23 cellular contexts compared by ENCODE assay signal in genomic region chr16:87216148-87216823, GRCh38.
A peak's percentile ranks its signal among the peaks of the same experiment; 100 is the strongest.
DNase-seq lines count a peak whose midpoint lies in the region; ATAC-seq and TF ChIP-seq lines count a peak whose summit lies in the region.
"Had no signal": no experiment of that assay in that cellular context is flagged by ENCODE, and none has a peak within 500 bp of the region (broad histone marks: within the 10 kb centered on the region; RNA-seq: fewer than 3 reads in every experiment).

No MANE protein-coding gene starts in this region.

- intact Hi-C loops in lower lobe of right lung (cut with DNase I) (no loop called here), sciatic nerve (cut with DNase I) (no loop called here), Calu3 (cut with micrococcal nuclease; ENCODE audit: unreplicated experiment) (no loop called here)

- H3K27me3 ChIP-seq in lower lobe of right lung (ENCODE audit: low read depth): no peaks in the 10 kb centered on the region
- H3K27me3 ChIP-seq: hepatocyte, pancreas had no signal

- H3K9me3 ChIP-seq in lower lobe of right lung: no peaks in the 10 kb centered on the region
- H3K9me3 ChIP-seq: pancreas had no signal

- H3K4me1 Mint-ChIP-seq in WTC11 (no peaks in the 10 kb centered on the region), Calu3 (ENCODE audit: low read depth, unreplicated experiment) (no peaks in the 10 kb centered on the region)
- H3K4me1 Mint-ChIP-seq: brain, T-cell had no signal

- H3K4me3 Mint-ChIP-seq in WTC11: no peak overlapping the region
- H3K4me3 Mint-ChIP-seq in Calu3 (ENCODE audit: low read depth, unreplicated experiment): no peak overlapping the region
- H3K4me3 Mint-ChIP-seq: activated CD8-positive, alpha-beta T cell treated with anti-CD3 and anti-CD28 coated beads, Interleukin-2, amount 10 ng/mL, durations not matched to agents 7 days and 5 days; brain; natural killer cell treated with Interleukin-12 subunit alpha and Interleukin-12 subunit beta and Interleukin-15 and Interleukin-18, amount 100 ng/mL, for 72 hours; stimulated activated naive CD8-positive, alpha-beta T cell treated with anti-CD3 and anti-CD28 coated beads, Interleukin-15, Interleukin-2, amounts not matched to agents 100 ng/mL and 50 ng/mL, for 24 hours; T-cell had no signal

- DNase-seq in AG09309 (ENCODE audit: low read depth) (no peak), WTC11 (ENCODE audit: low spot score) (no peak), lower lobe of right lung (no peak), sciatic nerve (ENCODE audit: low spot score) (no peak), GDM1 (lab: John Stamatoyannopoulos, UW) (no peak), NCI-H1436 treated with DMSO at 0.1 percent for 48 hours (lab: John Stamatoyannopoulos, UW) (no peak), DMS53 (lab: John Stamatoyannopoulos, UW) (no peak), Calu3 (no peak)
- DNase-seq: activated CD4-positive, alpha-beta T cell treated with anti-CD3 and anti-CD28 coated beads for 1 hour; activated CD8-positive, alpha-beta T cell treated with anti-CD3 and anti-CD28 coated beads, Interleukin-2, amount 10 ng/mL, durations not matched to agents 7 days and 5 days; activated effector memory CD4-positive, alpha-beta T cell treated with anti-CD3 and anti-CD28 coated beads, Interleukin-2, amount 50 U/mL, for 16 hours; activated T-cell treated with anti-CD3 and anti-CD28 coated beads for 4 hours; effector CD8-positive, alpha-beta T cell; erythroblast; foreskin keratinocyte; NCI-H526; pancreas; stimulated activated CD4-positive, alpha-beta T cell treated with anti-CD3 and anti-CD28 coated beads, Interleukin-15, amount 100 ng/mL, for 24 hours; T-cell had no signal

- ATAC-seq in WTC11 (no peak), lower lobe of right lung (peak; percentile 54 to 81), sciatic nerve (peak; percentile 83)
- ATAC-seq: activated CD8-positive, alpha-beta T cell treated with anti-CD3 and anti-CD28 coated beads, Interleukin-2, amount 10 ng/mL, durations not matched to agents 7 days and 5 days; foreskin keratinocyte; natural killer cell treated with Interleukin-12 subunit alpha and Interleukin-12 subunit beta and Interleukin-15 and Interleukin-18, amount 100 ng/mL, for 72 hours; T-cell had no signal

- no peaks in the 10 kb centered on the region for H3K36me3 ChIP-seq in lower lobe of right lung
- H3K36me3 ChIP-seq: pancreas had no signal

- CTCF ChIA-PET in WTC11 (lab: Charles Lee) (no interaction called here), Calu3 (lab: Charles Lee) (no interaction called here)

- H3K36me3 Mint-ChIP-seq in WTC11 (no peaks in the 10 kb centered on the region), Calu3 (ENCODE audit: insufficient read depth, unreplicated experiment) (no peaks in the 10 kb centered on the region)
- H3K36me3 Mint-ChIP-seq: brain; natural killer cell treated with Interleukin-12 subunit alpha and Interleukin-12 subunit beta and Interleukin-15 and Interleukin-18, amount 100 ng/mL, for 72 hours; T-cell had no signal

- H3K4me3 ChIP-seq in AG09309 (ENCODE audit: control insufficient read depth, low read depth, low read length) (peak overlapping the region; percentile 37), lower lobe of right lung (peak overlapping the region; percentile 29)
- H3K4me3 ChIP-seq: hepatocyte, pancreas had no signal

- TF ChIP-seq CTCF in AG09309 (IDR thresholded peaks at IDR 0.05; ENCODE audit: control insufficient read depth, insufficient read depth, low read depth, low read length, missing control alignments) (no peak), WTC11 (IDR thresholded peaks at IDR 0.05) (no peak), lower lobe of right lung (IDR thresholded peaks at IDR 0.05) (no peak), Calu3 (IDR thresholded peaks at IDR 0.05; ENCODE audit: unreplicated experiment) (no peak)

- H3K27ac ChIP-seq in lower lobe of right lung: peak overlapping the region; percentile 78
- H3K27ac ChIP-seq: foreskin keratinocyte, hepatocyte, pancreas had no signal

- H3K27me3 Mint-ChIP-seq in WTC11 (ENCODE audit: low read depth) (no peaks in the 10 kb centered on the region), Calu3 (ENCODE audit: unreplicated experiment) (peaks cover 20% of the 10 kb centered on the region)
- H3K27me3 Mint-ChIP-seq: stimulated activated naive CD8-positive, alpha-beta T cell treated with anti-CD3 and anti-CD28 coated beads, Interleukin-15, Interleukin-2, amounts not matched to agents 100 ng/mL and 50 ng/mL, for 24 hours; T-cell had no signal

- H3K27ac Mint-ChIP-seq in WTC11: peak overlapping the region; percentile 48; the same call in 1 of the 2 replicates
- H3K27ac Mint-ChIP-seq in Calu3 (ENCODE audit: unreplicated experiment): no peak overlapping the region
- H3K27ac Mint-ChIP-seq: activated CD8-positive, alpha-beta T cell treated with anti-CD3 and anti-CD28 coated beads, Interleukin-2, amount 10 ng/mL, durations not matched to agents 7 days and 5 days; brain; natural killer cell treated with Interleukin-12 subunit alpha and Interleukin-12 subunit beta and Interleukin-15 and Interleukin-18, amount 100 ng/mL, for 72 hours; stimulated activated naive CD8-positive, alpha-beta T cell treated with anti-CD3 and anti-CD28 coated beads, Interleukin-15, Interleukin-2, amounts not matched to agents 100 ng/mL and 50 ng/mL, for 24 hours; T-cell had no signal

- H3K9me3 Mint-ChIP-seq in WTC11: peaks cover 6% of the 10 kb centered on the region
- peaks cover 7% of the 10 kb centered on the region for H3K9me3 Mint-ChIP-seq in Calu3 (ENCODE audit: low read depth, unreplicated experiment)
- H3K9me3 Mint-ChIP-seq: natural killer cell treated with Interleukin-12 subunit alpha and Interleukin-12 subunit beta and Interleukin-15 and Interleukin-18, amount 100 ng/mL, for 72 hours; stimulated activated naive CD8-positive, alpha-beta T cell treated with anti-CD3 and anti-CD28 coated beads, Interleukin-15, Interleukin-2, amounts not matched to agents 100 ng/mL and 50 ng/mL, for 24 hours had no signal

- no TSS peak for BruUV-seq in Calu3 (replicated peaks; lab: Mats Ljungman, UMichigan)

- POLR2A ChIA-PET in WTC11 (lab: Charles Lee): no interaction called here

- H3K4me1 ChIP-seq in lower lobe of right lung: no peaks in the 10 kb centered on the region
- H3K4me1 ChIP-seq: foreskin keratinocyte, pancreas had no signal

TF ChIP-seq in WTC11, 78 proteins besides CTCF, POLR2A, EP300 and RAD21:
- no peak for TF ChIP-seq ZNF232 (CRISPR knock-in tag; IDR thresholded peaks at IDR 0.05)
- TF ChIP-seq ATF1 (CRISPR knock-in tag; IDR thresholded peaks at IDR 0.05): no peak
- TF ChIP-seq IRF1 (CRISPR knock-in tag; IDR thresholded peaks at IDR 0.05): no peak
